ENCODE assay signal across 8 cellular contexts in the genomic region with DNA sequence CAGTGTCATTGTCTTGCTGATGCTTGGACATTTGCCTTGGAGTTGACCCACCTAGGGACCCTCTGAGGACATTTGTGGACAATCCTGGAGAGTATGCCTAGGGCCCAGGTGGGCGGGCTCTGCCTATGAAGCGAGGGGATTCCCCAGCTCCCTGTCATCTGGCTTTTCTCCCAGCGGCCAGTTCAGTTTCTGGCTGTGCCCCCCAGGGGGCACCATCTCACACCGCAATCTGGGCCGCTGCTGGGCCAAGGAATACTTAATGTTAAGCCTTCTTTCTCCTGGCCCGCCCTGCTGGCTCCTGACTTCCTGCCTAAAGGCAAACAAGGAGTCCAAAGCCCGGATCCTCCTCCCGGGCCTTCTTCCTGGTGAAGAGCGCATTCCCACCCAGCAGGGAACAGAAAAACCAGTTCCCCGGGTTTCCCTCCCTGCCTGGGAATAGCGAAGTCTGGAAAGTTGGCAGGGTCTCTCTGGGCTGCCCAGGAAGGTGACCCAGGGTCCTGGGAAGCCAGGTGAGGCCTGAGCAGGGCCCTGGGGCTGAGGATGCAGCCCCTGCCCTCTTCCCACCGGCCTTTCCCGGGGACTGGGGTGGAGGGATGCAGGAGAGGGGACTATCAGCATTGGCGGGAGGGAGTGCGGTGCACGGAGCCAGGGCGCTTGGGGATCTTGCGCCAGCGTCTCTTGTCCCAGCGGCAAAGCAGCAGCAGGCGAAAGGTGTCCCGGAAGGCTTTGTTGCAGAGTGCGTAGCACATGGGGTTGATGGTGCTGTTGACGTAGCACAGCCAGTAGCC. TPM values are rescaled to one million over a fixed set of nuclear protein-coding genes. Genes with fewer than 3 reads are reported as not detected.
DNase-seq lines count a peak whose midpoint lies in the region; ATAC-seq and TF ChIP-seq lines count a peak whose summit lies in the region.

No MANE protein-coding gene starts in this region.

- peak overlapping the region; percentile 61 for H3K27ac ChIP-seq in suprapubic skin

- no peaks in the 10 kb centered on the region for H3K27me3 ChIP-seq in suprapubic skin

- H3K4me1 Mint-ChIP-seq in activated T-helper 2 cell treated with anti-CD3 and anti-CD28 coated beads, Interferon-gamma antibody, Interleukin-2, Interleukin-4, amounts not matched to agents 10 μg/mL and 5 μg/mL and 100 μg/mL, durations not matched to agents 14 hours and 24 hours and 36 hours (ENCODE audit: low read depth): peaks cover 11% of the 10 kb centered on the region

- no peaks in the 10 kb centered on the region for H3K9me3 Mint-ChIP-seq in activated T-helper 2 cell treated with anti-CD3 and anti-CD28 coated beads, Interferon-gamma antibody, Interleukin-2, Interleukin-4, amounts not matched to agents 10 μg/mL and 5 μg/mL and 100 μg/mL, durations not matched to agents 14 hours and 24 hours and 36 hours

- WGBS in suprapubic skin: 42% methylated on average over 19 of the region's 24 CpGs

- no peak for TF ChIP-seq POLR2A in suprapubic skin (IDR thresholded peaks at IDR 0.05)

- H3K27me3 Mint-ChIP-seq in activated T-helper 2 cell treated with anti-CD3 and anti-CD28 coated beads, Interferon-gamma antibody, Interleukin-2, Interleukin-4, amounts not matched to agents 10 μg/mL and 5 μg/mL and 100 μg/mL, durations not matched to agents 14 hours and 24 hours and 36 hours (ENCODE audit: low read depth): peaks cover 11% of the 10 kb centered on the region

- H3K4me3 ChIP-seq in suprapubic skin: peak overlapping the region; percentile 0

- DNase-seq in NCI-H2227 (lab: John Stamatoyannopoulos, UW; ENCODE audit: unreplicated experiment) (peak; percentile 59), NCI-H2227 treated with DMSO at 0.1 percent for 48 hours (lab: John Stamatoyannopoulos, UW) (no peak), NCI-H1105 treated with DMSO at 0.1 percent for 48 hours (lab: John Stamatoyannopoulos, UW) (peak; percentile 35), T47D (ENCODE audit: low read depth in 1 of 2, low spot score in 1 of 2) (peak; percentile 83 to 95), islet precursor cell (peak; percentile 98), suprapubic skin (ENCODE audit: low spot score in 2 of 2) (no peak)
- no peak for DNase-seq in activated T-helper 2 cell treated with anti-CD3 and anti-CD28 coated beads, Interferon-gamma antibody, Interleukin-2, Interleukin-4, amounts not matched to agents 10 μg/mL and 5 μg/mL and 100 μg/mL, durations not matched to agents 14 hours and 24 hours and 36 hours (ENCODE audit: low spot score)

- no peak for ATAC-seq in GM19328 (IDR thresholded peaks at IDR 0.05; ENCODE audit: unreplicated experiment)

- H3K36me3 Mint-ChIP-seq in activated T-helper 2 cell treated with anti-CD3 and anti-CD28 coated beads, Interferon-gamma antibody, Interleukin-2, Interleukin-4, amounts not matched to agents 10 μg/mL and 5 μg/mL and 100 μg/mL, durations not matched to agents 14 hours and 24 hours and 36 hours (ENCODE audit: low read depth): no peaks in the 10 kb centered on the region

- in situ Hi-C loops in T47D (cut with HindIII; ENCODE audit: low pct_unique_long_range_greater_than_20kb, low sequenced_read_pairs): no loop called here

- TF ChIP-seq EP300 in suprapubic skin (IDR thresholded peaks at IDR 0.05): no peak

- no peak overlapping the region for H3K4me3 Mint-ChIP-seq in activated T-helper 2 cell treated with anti-CD3 and anti-CD28 coated beads, Interferon-gamma antibody, Interleukin-2, Interleukin-4, amounts not matched to agents 10 μg/mL and 5 μg/mL and 100 μg/mL, durations not matched to agents 14 hours and 24 hours and 36 hours (ENCODE audit: low read depth)

- peaks cover 27% of the 10 kb centered on the region for H3K4me1 ChIP-seq in suprapubic skin

- H3K9me3 ChIP-seq in suprapubic skin: no peaks in the 10 kb centered on the region

- H3K27ac Mint-ChIP-seq in activated T-helper 2 cell treated with anti-CD3 and anti-CD28 coated beads, Interferon-gamma antibody, Interleukin-2, Interleukin-4, amounts not matched to agents 10 μg/mL and 5 μg/mL and 100 μg/mL, durations not matched to agents 14 hours and 24 hours and 36 hours: no peak overlapping the region

- intact Hi-C loops in activated T-helper 2 cell treated with anti-CD3 and anti-CD28 coated beads, Interferon-gamma antibody, Interleukin-2, Interleukin-4, amounts not matched to agents 10 μg/mL and 5 μg/mL and 100 μg/mL, durations not matched to agents 14 hours and 24 hours and 36 hours (cut with micrococcal nuclease): loop anchor here (10.0 kb wide), 1 partner anchor 306 kb away; no protein-coding TSS in a partner anchor

- TF ChIP-seq CTCF in suprapubic skin (IDR thresholded peaks at IDR 0.05): peak; percentile 14 to 36

- H3K36me3 ChIP-seq in suprapubic skin: no peaks in the 10 kb centered on the region

RNA-seq across cellular contexts. Expression of a gene that starts 11.9 kb away (rescaled TPM):
- 1 to 10 TPM; 2.5 to 5.4 (median 4.5) TPM for total RNA-seq in suprapubic skin
- total RNA-seq in activated T-helper 2 cell treated with anti-CD3 and anti-CD28 coated beads, Interferon-gamma antibody, Interleukin-2, Interleukin-4, amounts not matched to agents 10 μg/mL and 5 μg/mL and 100 μg/mL, durations not matched to agents 14 hours and 24 hours and 36 hours: not detected in 2 replicates

RNA-seq across cellular contexts. Expression of a gene that starts 28.6 kb away (rescaled TPM):
- total RNA-seq in suprapubic skin: 100 to 1,000 TPM; 170 to 234 (median 198) TPM
- 245 and 286 TPM in 2 replicates for total RNA-seq in activated T-helper 2 cell treated with anti-CD3 and anti-CD28 coated beads, Interferon-gamma antibody, Interleukin-2, Interleukin-4, amounts not matched to agents 10 μg/mL and 5 μg/mL and 100 μg/mL, durations not matched to agents 14 hours and 24 hours and 36 hours

Comparison
In these comparisons a context has a peak if more than half of its experiments do, and no peak if none do; other contexts are left out.
1. DNase-seq: peak in NCI-H2227 (single experiment), NCI-H1105 treated with DMSO at 0.1 percent for 48 hours (single experiment), T47D (2 of 2) and islet precursor cell (single experiment); none in NCI-H2227 treated with DMSO at 0.1 percent for 48 hours (single experiment), suprapubic skin (0 of 2) and activated T-helper 2 cell treated with anti-CD3 and anti-CD28 coated beads, Interferon-gamma antibody, Interleukin-2, Interleukin-4, amounts not matched to agents 10 μg/mL and 5 μg/mL and 100 μg/mL, durations not matched to agents 14 hours and 24 hours and 36 hours (single experiment).